ENCODE assay signal across 8 cellular contexts in the genomic region with DNA sequence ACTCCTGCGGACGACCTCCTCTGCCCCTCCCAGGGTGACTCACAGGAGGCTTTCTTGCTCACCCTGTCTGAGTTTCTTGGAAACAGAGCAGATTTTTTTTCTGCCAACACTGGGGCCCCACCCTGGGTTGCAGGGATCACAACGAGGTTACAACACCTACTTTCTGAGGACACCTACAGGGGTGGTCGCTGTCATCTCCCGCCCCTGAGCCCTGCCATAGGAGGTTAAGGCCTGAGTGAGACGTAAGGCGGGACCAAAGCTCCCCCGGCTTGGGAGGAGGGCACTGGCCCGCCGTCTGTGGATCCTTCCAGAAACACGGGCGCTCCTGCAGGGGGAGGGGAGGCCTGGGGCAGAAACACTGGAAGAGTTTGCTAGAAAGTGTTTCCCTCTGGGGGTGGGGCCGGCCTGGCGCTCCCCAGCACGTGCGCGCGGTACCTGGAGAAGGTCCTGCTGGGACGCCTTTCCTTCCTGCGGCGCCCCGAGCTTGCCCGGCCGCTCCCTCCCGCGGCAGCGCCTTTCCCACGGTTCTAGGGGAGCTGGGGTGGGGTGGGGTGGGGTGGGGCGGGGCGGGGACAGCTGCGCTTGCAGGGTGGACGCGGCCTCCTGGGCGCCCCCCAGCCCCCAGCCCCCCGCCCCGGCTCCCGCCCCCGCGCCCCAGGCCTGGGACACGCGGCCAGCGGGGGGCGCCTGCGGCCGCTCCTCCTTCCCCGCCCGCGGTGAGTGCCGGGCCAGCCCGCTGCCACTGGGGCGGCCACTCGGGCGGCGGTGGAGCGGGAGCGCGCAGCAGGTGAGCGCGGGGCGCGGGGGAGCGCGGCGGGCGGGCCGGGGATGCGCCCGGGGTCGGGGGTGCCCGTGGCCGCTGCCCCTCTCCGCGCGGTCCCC. TPM values are rescaled to one million over a fixed set of nuclear protein-coding genes. Genes with fewer than 3 reads are reported as not detected.
DNase-seq lines count a peak whose midpoint lies in the region; ATAC-seq and TF ChIP-seq lines count a peak whose summit lies in the region.

No MANE protein-coding gene starts in this region.

- H3K27ac Mint-ChIP-seq in activated naive CD4-positive, alpha-beta T cell treated with anti-CD3 and anti-CD28 coated beads, Interleukin-2, amount 50 U/mL, for 72 hours = peak overlapping the region; percentile 68 to 72

- no peak overlapping the region for H3K27ac ChIP-seq in ACC112 (ENCODE audit: low read depth, low read length)

- H3K36me3 ChIP-seq in ACC112 (ENCODE audit: insufficient read depth, low read length) = no peaks in the 10 kb centered on the region

- no peaks in the 10 kb centered on the region for H3K27me3 ChIP-seq in ACC112 (ENCODE audit: insufficient read depth, low read length)

- peak; percentile 65 for ATAC-seq in GM18519 (IDR thresholded peaks at IDR 0.05; ENCODE audit: low FRiP score, unreplicated experiment)
- peak; percentile 70 for ATAC-seq in HG03095 (IDR thresholded peaks at IDR 0.05; ENCODE audit: unreplicated experiment)
- ATAC-seq in activated naive CD4-positive, alpha-beta T cell treated with anti-CD3 and anti-CD28 coated beads, Interleukin-2, amount 50 U/mL, for 72 hours = peak; percentile 79 to 81
- peak; percentile 88 for ATAC-seq in left ventricle myocardium superior

- H2AFZ ChIP-seq in ACC112 (ENCODE audit: low read length, unreplicated experiment) = peak overlapping the region; percentile 40

- peaks cover 11% of the 10 kb centered on the region for H3K4me1 ChIP-seq in ACC112 (ENCODE audit: control insufficient read depth, insufficient read depth, low read length, unreplicated experiment)

- H3K9me3 Mint-ChIP-seq in activated naive CD4-positive, alpha-beta T cell treated with anti-CD3 and anti-CD28 coated beads, Interleukin-2, amount 50 U/mL, for 72 hours = no peaks in the 10 kb centered on the region

- intact Hi-C loops in left ventricle myocardium superior (cut with micrococcal nuclease) = no loop called here

- peak; percentile 6 for TF ChIP-seq CTCF in retinal pigment epithelial cell (conservative IDR thresholded peaks at IDR 0.05; ENCODE audit: low read depth, low read length)

- DNase-seq in RPMI7951 (ENCODE audit: low read depth) = peak; percentile 61
- peak; percentile 55 to 56 for DNase-seq in activated naive CD4-positive, alpha-beta T cell treated with anti-CD3 and anti-CD28 coated beads, Interleukin-2, amount 50 U/mL, for 72 hours (ENCODE audit: low spot score in 2 of 2)
- DNase-seq in left ventricle myocardium superior = peak; percentile 76
- DNase-seq in retinal pigment epithelial cell (ENCODE audit: low read depth) = no peak
- DNase-seq in DMS153 (lab: John Stamatoyannopoulos, UW) = no peak

- H3K4me3 ChIP-seq in ACC112 (ENCODE audit: low read depth, low read length) = peak overlapping the region; percentile 85
- peak overlapping the region; percentile 61 for H3K4me3 ChIP-seq in retinal pigment epithelial cell (ENCODE audit: low read length)

- H3K79me2 ChIP-seq in ACC112 (ENCODE audit: control insufficient read depth, insufficient read depth, low read length, unreplicated experiment) = peaks cover 8% of the 10 kb centered on the region

- no peaks in the 10 kb centered on the region for H3K36me3 Mint-ChIP-seq in activated naive CD4-positive, alpha-beta T cell treated with anti-CD3 and anti-CD28 coated beads, Interleukin-2, amount 50 U/mL, for 72 hours

RNA-seq across cellular contexts. Expression of a gene that starts 20.7 kb away (rescaled TPM):
- total RNA-seq in RPMI7951 (2014; rRNA removed; shearing (Covaris generic)) = 15.9 and 24.6 TPM in 2 replicates
- total RNA-seq in activated naive CD4-positive, alpha-beta T cell treated with anti-CD3 and anti-CD28 coated beads, Interleukin-2, amount 50 U/mL, for 72 hours = 100 to 1,000 TPM in 1 of 2 donors, 10 to 100 TPM in 1; 78.5 to 104 TPM
- 8.3 TPM for total RNA-seq in left ventricle myocardium superior

Comparison
In these comparisons a context has a peak if more than half of its experiments do, and no peak if none do; other contexts are left out.
1. DNase-seq: peak in RPMI7951 (single experiment), activated naive CD4-positive, alpha-beta T cell treated with anti-CD3 and anti-CD28 coated beads, Interleukin-2, amount 50 U/mL, for 72 hours (2 of 2) and left ventricle myocardium superior (single experiment); none in retinal pigment epithelial cell (single experiment) and DMS153 (single experiment).
2. Peak in every context shown above with its lines, with median percentiles within 50 percentile points of each other: ATAC-seq.